ENCODE assay signal across 27 cellular contexts in genomic region chr6:116083052-116083451, GRCh38. TPM values are rescaled to one million over a fixed set of nuclear protein-coding genes. Genes with fewer than 3 reads are reported as not detected.
"Had no signal": no experiment of that assay in that cellular context is flagged by ENCODE, and none has a peak within 500 bp of the region (broad histone marks: within the 10 kb centered on the region; RNA-seq: fewer than 3 reads in every experiment).

No MANE protein-coding gene starts in this region.

- H3K9me3 ChIP-seq: esophagus squamous epithelium, gastrocnemius medialis, heart right ventricle, left ventricle myocardium inferior, lower lobe of right lung, mucosa of descending colon had no signal

- H3K4me1 Mint-ChIP-seq: mesothelial cell of epicardium had no signal

- H3K27ac ChIP-seq: coronary artery, dorsolateral prefrontal cortex, epithelial cell of prostate, esophagus squamous epithelium, gastrocnemius medialis, heart right ventricle, left ventricle myocardium inferior, lower lobe of right lung had no signal

- H3K36me3 Mint-ChIP-seq: mesothelial cell of epicardium, naive B cell had no signal

- H3K4me1 ChIP-seq: gastrocnemius medialis, lower lobe of right lung had no signal

- H3K27ac Mint-ChIP-seq: mesothelial cell of epicardium, naive B cell had no signal

- H3K4me3 ChIP-seq: coronary artery, dorsolateral prefrontal cortex, esophagus squamous epithelium, gastrocnemius medialis, heart right ventricle, left ventricle myocardium inferior, lower lobe of right lung, mucosa of descending colon had no signal

- DNase-seq: dermis blood vessel endothelial cell; dorsolateral prefrontal cortex; effector CD4-positive, alpha-beta T cell; effector memory CD4-positive, alpha-beta T cell; erythroblast; esophagus squamous epithelium; foreskin fibroblast; foreskin melanocyte; gastrocnemius medialis; glutamatergic neuron; head of caudate nucleus; heart right ventricle; hippocampal formation; left cardiac atrium; left ventricle myocardium inferior; lower lobe of right lung; mesenchymal stem cell; mucosa of descending colon; naive B cell had no signal

- H3K4me3 Mint-ChIP-seq: mesothelial cell of epicardium, naive B cell had no signal

- H3K27me3 ChIP-seq: dorsolateral prefrontal cortex, esophagus squamous epithelium, gastrocnemius medialis, heart right ventricle had no signal

- H3K36me3 ChIP-seq: esophagus squamous epithelium, gastrocnemius medialis, heart right ventricle, left ventricle myocardium inferior, lower lobe of right lung had no signal

- H3K9me3 Mint-ChIP-seq: mesothelial cell of epicardium had no signal

RNA-seq across cellular contexts. Expression of gene COL10A1, which starts 42.9 kb away (rescaled TPM):
- total RNA-seq: dermis blood vessel endothelial cell, esophagus mucosa, esophagus squamous epithelium, gastrocnemius medialis, glomerular endothelial cell, kidney epithelial cell, left cardiac atrium, lung microvascular endothelial cell, mesothelial cell of epicardium, mucosa of descending colon had no signal
- polyA plus RNA-seq: keratinocyte had no signal
